ENCODE assay signal across 20 cellular contexts in the genomic region with DNA sequence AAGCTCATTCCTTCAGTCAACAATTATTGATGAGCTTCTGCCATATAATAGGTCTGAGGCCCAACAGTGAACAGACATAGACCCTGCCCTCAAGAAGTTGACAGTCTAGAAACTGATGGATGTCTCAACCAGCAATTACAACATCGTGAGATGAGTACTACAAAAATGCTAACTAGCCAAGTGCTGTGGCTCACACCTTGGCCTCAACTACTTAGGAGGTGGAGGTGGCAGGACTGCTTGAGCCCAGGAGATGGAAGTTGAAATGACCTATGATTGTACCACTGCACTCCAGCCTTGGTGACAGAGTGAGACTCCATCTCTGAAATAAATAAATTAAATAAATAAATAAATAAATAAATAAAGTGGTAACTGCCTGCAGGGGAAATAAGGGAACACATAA. TPM values are rescaled to one million over a fixed set of nuclear protein-coding genes. Genes with fewer than 3 reads are reported as not detected.
DNase-seq lines count a peak whose midpoint lies in the region; ATAC-seq and TF ChIP-seq lines count a peak whose summit lies in the region.
"Had no signal": no experiment of that assay in that cellular context is flagged by ENCODE, and none has a peak within 500 bp of the region (broad histone marks: within the 10 kb centered on the region; RNA-seq: fewer than 3 reads in every experiment).

No MANE protein-coding gene starts in this region.

- H3K36me3 Mint-ChIP-seq in activated naive CD4-positive, alpha-beta T cell treated with anti-CD3 and anti-CD28 coated beads, Interleukin-2, amount 50 U/mL, for 24 hours, result no peaks in the 10 kb centered on the region
- H3K36me3 Mint-ChIP-seq in activated naive CD4-positive, alpha-beta T cell treated with anti-CD3 and anti-CD28 coated beads, Interleukin-2, amount 10 ng/mL, durations not matched to agents 7 days and 5 days, result no peaks in the 10 kb centered on the region
- H3K36me3 Mint-ChIP-seq in immature natural killer cell (peaks cover 0 to 5% (median 0%) of the 10 kb centered on the region in 3 donors), neural progenitor cell (no peaks in the 10 kb centered on the region), CD14-positive monocyte (peaks cover 1 to 3% of the 10 kb centered on the region in 2 donors)
- H3K36me3 Mint-ChIP-seq: CD4-positive, CD25-positive, alpha-beta regulatory T cell; CD8-positive, alpha-beta memory T cell had no signal

- H3K4me3 ChIP-seq in neural progenitor cell, result no peak overlapping the region
- H3K4me3 ChIP-seq: BLaER1 treated with 17β-estradiol and CSF1 and Interleukin-3, amounts not matched to agents 10 nM and 100 nM; GM12878; GM23248; HAP-1 had no signal

- no peak overlapping the region for H3K4me3 Mint-ChIP-seq in activated naive CD4-positive, alpha-beta T cell treated with anti-CD3 and anti-CD28 coated beads, Interleukin-2, amount 50 U/mL, for 24 hours
- no peak overlapping the region for H3K4me3 Mint-ChIP-seq in activated naive CD4-positive, alpha-beta T cell treated with anti-CD3 and anti-CD28 coated beads, Interleukin-2, amount 10 ng/mL, durations not matched to agents 7 days and 5 days
- H3K4me3 Mint-ChIP-seq in immature natural killer cell (peak overlapping the region; percentile 4 to 60 (median 37)), neural progenitor cell (peak overlapping the region; percentile 46), CD14-positive monocyte (no peak overlapping the region)
- H3K4me3 Mint-ChIP-seq: B cell; CD8-positive, alpha-beta memory T cell had no signal

- peak overlapping the region; percentile 55 for H3K27ac Mint-ChIP-seq in activated naive CD4-positive, alpha-beta T cell treated with anti-CD3 and anti-CD28 coated beads, Interleukin-2, amount 50 U/mL, for 24 hours
- no peak overlapping the region for H3K27ac Mint-ChIP-seq in activated naive CD4-positive, alpha-beta T cell treated with anti-CD3 and anti-CD28 coated beads, Interleukin-2, amount 10 ng/mL, durations not matched to agents 7 days and 5 days
- H3K27ac Mint-ChIP-seq in immature natural killer cell (peak overlapping the region in 5 of 6 donors; percentile 9 to 69 (median 55)), neural progenitor cell (no peak overlapping the region), CD14-positive monocyte (no peak overlapping the region)
- H3K27ac Mint-ChIP-seq: B cell; CD4-positive, CD25-positive, alpha-beta regulatory T cell had no signal

- CTCF ChIA-PET in activated naive CD4-positive, alpha-beta T cell treated with anti-CD3 and anti-CD28 coated beads, Interleukin-2, amount 10 ng/mL, durations not matched to agents 7 days and 5 days (lab: Charles Lee), result interaction anchor here (1.0 kb wide), 1 partner anchor 14 kb away, joined by 3 read pairs; no protein-coding TSS in a partner anchor

- no peaks in the 10 kb centered on the region for H3K9me3 ChIP-seq in neural progenitor cell (ENCODE audit: low read depth)
- H3K9me3 ChIP-seq: BLaER1 treated with 17β-estradiol and CSF1 and Interleukin-3, amounts not matched to agents 10 nM and 100 nM; HAP-1 had no signal

- TF ChIP-seq CTCF in neural progenitor cell (IDR thresholded peaks at IDR 0.05) (no peak), CD14-positive monocyte (IDR thresholded peaks at IDR 0.05) (no peak)

- H3K36me3 ChIP-seq in neural progenitor cell, result no peaks in the 10 kb centered on the region
- H3K36me3 ChIP-seq: BLaER1 treated with 17β-estradiol and CSF1 and Interleukin-3, amounts not matched to agents 10 nM and 100 nM; HAP-1 had no signal

- H3K27me3 ChIP-seq in neural progenitor cell, result no peaks in the 10 kb centered on the region
- H3K27me3 ChIP-seq: BLaER1 treated with 17β-estradiol and CSF1 and Interleukin-3, amounts not matched to agents 10 nM and 100 nM had no signal

- DNase-seq in activated naive CD4-positive, alpha-beta T cell treated with anti-CD3 and anti-CD28 coated beads, Interleukin-2, amount 10 ng/mL, durations not matched to agents 7 days and 5 days, result no peak
- peak in 2 of 3 donors; percentile 38 to 46 for DNase-seq in immature natural killer cell
- DNase-seq in neural progenitor cell (ENCODE audit: low spot score), result no peak
- DNase-seq in CD14-positive monocyte (ENCODE audit: low spot score), result no peak
- no peak for DNase-seq in NCI-H146 (lab: John Stamatoyannopoulos, UW)
- DNase-seq: CD4-positive, CD25-positive, alpha-beta regulatory T cell; CD8-positive, alpha-beta memory T cell; COR-L47; DMS 273 treated with DMSO at 0.1 percent for 48 hours; DMS53; DND-41; EL; GM23248 had no signal

- no peak overlapping the region for H2AFZ ChIP-seq in neural progenitor cell (replicated peaks)

- H3K9me3 Mint-ChIP-seq in activated naive CD4-positive, alpha-beta T cell treated with anti-CD3 and anti-CD28 coated beads, Interleukin-2, amount 50 U/mL, for 24 hours, result no peaks in the 10 kb centered on the region
- H3K9me3 Mint-ChIP-seq in activated naive CD4-positive, alpha-beta T cell treated with anti-CD3 and anti-CD28 coated beads, Interleukin-2, amount 10 ng/mL, durations not matched to agents 7 days and 5 days, result no peaks in the 10 kb centered on the region
- H3K9me3 Mint-ChIP-seq in immature natural killer cell (no peaks in the 10 kb centered on the region), neural progenitor cell (no peaks in the 10 kb centered on the region), CD14-positive monocyte (no peaks in the 10 kb centered on the region)
- H3K9me3 Mint-ChIP-seq: CD4-positive, CD25-positive, alpha-beta regulatory T cell; CD8-positive, alpha-beta memory T cell had no signal

- H3K27me3 Mint-ChIP-seq in activated naive CD4-positive, alpha-beta T cell treated with anti-CD3 and anti-CD28 coated beads, Interleukin-2, amount 50 U/mL, for 24 hours, result no peaks in the 10 kb centered on the region
- H3K27me3 Mint-ChIP-seq in activated naive CD4-positive, alpha-beta T cell treated with anti-CD3 and anti-CD28 coated beads, Interleukin-2, amount 10 ng/mL, durations not matched to agents 7 days and 5 days, result no peaks in the 10 kb centered on the region
- H3K27me3 Mint-ChIP-seq in immature natural killer cell (ENCODE audit: low read depth in 3 of 3), result peaks cover 0 to 2% (median 0%) of the 10 kb centered on the region in 3 donors
- no peaks in the 10 kb centered on the region for H3K27me3 Mint-ChIP-seq in neural progenitor cell (ENCODE audit: insufficient read depth, low read depth)
- H3K27me3 Mint-ChIP-seq in CD14-positive monocyte (ENCODE audit: low read depth in 3 of 3), result peaks cover 0 to 2% (median 2%) of the 10 kb centered on the region in 3 donors
- H3K27me3 Mint-ChIP-seq: B cell; CD4-positive, CD25-positive, alpha-beta regulatory T cell; CD8-positive, alpha-beta memory T cell had no signal

- H3K4me1 Mint-ChIP-seq in activated naive CD4-positive, alpha-beta T cell treated with anti-CD3 and anti-CD28 coated beads, Interleukin-2, amount 50 U/mL, for 24 hours, result peaks cover 41% of the 10 kb centered on the region
- H3K4me1 Mint-ChIP-seq in activated naive CD4-positive, alpha-beta T cell treated with anti-CD3 and anti-CD28 coated beads, Interleukin-2, amount 10 ng/mL, durations not matched to agents 7 days and 5 days, result peaks cover 46% of the 10 kb centered on the region
- H3K4me1 Mint-ChIP-seq in immature natural killer cell (peaks cover 55 to 67% of the 10 kb centered on the region in 2 donors), neural progenitor cell (peaks cover 24% of the 10 kb centered on the region), CD14-positive monocyte (peaks cover 53% of the 10 kb centered on the region)

- H3F3A ChIP-seq in neural progenitor cell (ENCODE audit: low read depth), result peaks cover 31% of the 10 kb centered on the region

- H3K4me2 ChIP-seq in neural progenitor cell, result no peak overlapping the region

- no peaks in the 10 kb centered on the region for H3K79me2 ChIP-seq in neural progenitor cell (ENCODE audit: low read depth)

- no peak for ATAC-seq in GM18868 (IDR thresholded peaks at IDR 0.05; ENCODE audit: unreplicated experiment)
- ATAC-seq: GM12878, HepG2 had no signal

- peaks cover 9% of the 10 kb centered on the region for H3K4me1 ChIP-seq in neural progenitor cell

- H4K20me1 ChIP-seq in neural progenitor cell (ENCODE audit: low read depth), result no peaks in the 10 kb centered on the region
- H4K20me1 ChIP-seq: BLaER1 treated with 17β-estradiol and CSF1 and Interleukin-3, amounts not matched to agents 10 nM and 100 nM had no signal

- H3K9ac ChIP-seq in neural progenitor cell, result no peak overlapping the region
- H3K9ac ChIP-seq: BLaER1 treated with 17β-estradiol and CSF1 and Interleukin-3, amounts not matched to agents 10 nM and 100 nM had no signal

- H3K27ac ChIP-seq in neural progenitor cell, result no peak overlapping the region
- H3K27ac ChIP-seq: GM23248 had no signal

- intact Hi-C loops in CD14-positive monocyte (cut with micrococcal nuclease), result no loop called here

RNA-seq across cellular contexts. Expression of gene PTP4A2, which starts 11.7 kb away (rescaled TPM):
- polyA plus RNA-seq in immature natural killer cell, result 100 to 1,000 TPM; 300 to 552 (median 460) TPM
- total RNA-seq in neural progenitor cell (ENCODE audit: low replicate concordance), result 211 and 540 TPM in 2 replicates
- 100 to 1,000 TPM; 294 to 501 TPM for polyA plus RNA-seq in CD14-positive monocyte

Comparison
In these comparisons a context has a peak if more than half of its experiments do, and no peak if none do; other contexts are left out.
1. H3K27ac Mint-ChIP-seq: peak in activated naive CD4-positive, alpha-beta T cell treated with anti-CD3 and anti-CD28 coated beads, Interleukin-2, amount 50 U/mL, for 24 hours (single experiment) and immature natural killer cell (5 of 6); none in activated naive CD4-positive, alpha-beta T cell treated with anti-CD3 and anti-CD28 coated beads, Interleukin-2, amount 10 ng/mL, durations not matched to agents 7 days and 5 days (single experiment), neural progenitor cell (single experiment) and CD14-positive monocyte (0 of 7).
2. H3K4me3 Mint-ChIP-seq: peak in immature natural killer cell (5 of 5) and neural progenitor cell (single experiment); none in activated naive CD4-positive, alpha-beta T cell treated with anti-CD3 and anti-CD28 coated beads, Interleukin-2, amount 50 U/mL, for 24 hours (single experiment), activated naive CD4-positive, alpha-beta T cell treated with anti-CD3 and anti-CD28 coated beads, Interleukin-2, amount 10 ng/mL, durations not matched to agents 7 days and 5 days (single experiment) and CD14-positive monocyte (0 of 2).
3. DNase-seq: peak in immature natural killer cell (2 of 3); none in activated naive CD4-positive, alpha-beta T cell treated with anti-CD3 and anti-CD28 coated beads, Interleukin-2, amount 10 ng/mL, durations not matched to agents 7 days and 5 days (single experiment), neural progenitor cell (single experiment), CD14-positive monocyte (single experiment) and NCI-H146 (single experiment).